26 cellular contexts compared by ENCODE assay signal in genomic region chr13:74024856-74025255, GRCh38.
A peak's percentile ranks its signal among the peaks of the same experiment; 100 is the strongest.
DNase-seq lines count a peak whose midpoint lies in the region; ATAC-seq and TF ChIP-seq lines count a peak whose summit lies in the region.
"Had no signal": no experiment of that assay in that cellular context is flagged by ENCODE, and none has a peak within 500 bp of the region (broad histone marks: within the 10 kb centered on the region; RNA-seq: fewer than 3 reads in every experiment).

No MANE protein-coding gene starts in this region.

- no peak for TF ChIP-seq RAD21 in SK-N-SH (IDR thresholded peaks at IDR 0.05; ENCODE audit: low read length)

- peak overlapping the region; percentile 73 for H3K27ac Mint-ChIP-seq in activated CD8-positive, alpha-beta T cell treated with anti-CD3 and anti-CD28 coated beads for 36 hours
- no peak overlapping the region for H3K27ac Mint-ChIP-seq in activated CD8-positive, alpha-beta T cell treated with anti-CD3 and anti-CD28 coated beads, Interleukin-2, amount 10 ng/mL, durations not matched to agents 7 days and 5 days
- H3K27ac Mint-ChIP-seq in stimulated activated memory B cell treated with anti-CD40 and anti-IgM and Interleukin-4, amounts not matched to agents 10 μg/mL and 1 μg/mL and 100 μg/mL, for 72 hours, result peak overlapping the region; percentile 24
- H3K27ac Mint-ChIP-seq: activated T-helper 2 cell treated with anti-CD3 and anti-CD28 coated beads, Interferon-gamma antibody, Interleukin-2, Interleukin-4, amounts not matched to agents 10 μg/mL and 5 μg/mL and 100 μg/mL, durations not matched to agents 14 hours and 24 hours and 36 hours; memory B cell; progenitor cell of endocrine pancreas had no signal

- H3K27ac ChIP-seq in MM.1S (ENCODE audit: low read length), result no peak overlapping the region
- H3K27ac ChIP-seq in iPS-18a (ENCODE audit: low read length), result no peak overlapping the region
- peak overlapping the region in 1 of 4 donors; percentile 2 for H3K27ac ChIP-seq in Peyer's patch
- H3K27ac ChIP-seq in SK-N-SH (ENCODE audit: low read depth in 2 of 2, low read length in 1 of 2), result no peak overlapping the region
- H3K27ac ChIP-seq: BLaER1, RWPE1, skin epidermis had no signal

- H4K20me1 ChIP-seq in MM.1S (ENCODE audit: insufficient read depth, low read length) (no peaks in the 10 kb centered on the region), SK-N-SH (ENCODE audit: insufficient read depth) (0 out of 2 replicates have a peak, but pooled peaks cover 5% of the 10 kb centered on the region)
- H4K20me1 ChIP-seq: BLaER1 had no signal

- H3F3A ChIP-seq in MM.1S (ENCODE audit: insufficient read depth, low read length) (peaks cover 23% of the 10 kb centered on the region), SK-N-SH (replicated peaks; ENCODE audit: insufficient read depth) (no peaks in the 10 kb centered on the region)

- intact Hi-C loops in activated CD8-positive, alpha-beta T cell treated with anti-CD3 and anti-CD28 coated beads for 36 hours (cut with micrococcal nuclease), result loop anchor here (5.0 kb wide), 1 partner anchor 107 kb away; the partner anchor contains the start of gene KLF12

- H3K4me2 ChIP-seq in MM.1S (ENCODE audit: low read depth, low read length) (peak overlapping the region; percentile 94), SK-N-SH (no peak overlapping the region)
- H3K4me2 ChIP-seq: BLaER1 had no signal

- H3K36me3 Mint-ChIP-seq in activated CD8-positive, alpha-beta T cell treated with anti-CD3 and anti-CD28 coated beads for 36 hours (ENCODE audit: low read depth), result peaks cover 34% of the 10 kb centered on the region
- H3K36me3 Mint-ChIP-seq in activated CD8-positive, alpha-beta T cell treated with anti-CD3 and anti-CD28 coated beads, Interleukin-2, amount 10 ng/mL, durations not matched to agents 7 days and 5 days (ENCODE audit: low read depth), result peaks cover 45% of the 10 kb centered on the region
- H3K36me3 Mint-ChIP-seq in stimulated activated memory B cell treated with anti-CD40 and anti-IgM and Interleukin-4, amounts not matched to agents 10 μg/mL and 1 μg/mL and 100 μg/mL, for 72 hours, result peaks cover 36% of the 10 kb centered on the region

- no peak for TF ChIP-seq EP300 in SK-N-SH (IDR thresholded peaks at IDR 0.05; ENCODE audit: borderline replicate concordance in 1 of 2, low read depth in 1 of 2, low read length in 1 of 2)

- no peaks in the 10 kb centered on the region for H3K27me3 Mint-ChIP-seq in activated CD8-positive, alpha-beta T cell treated with anti-CD3 and anti-CD28 coated beads for 36 hours
- H3K27me3 Mint-ChIP-seq in activated CD8-positive, alpha-beta T cell treated with anti-CD3 and anti-CD28 coated beads, Interleukin-2, amount 10 ng/mL, durations not matched to agents 7 days and 5 days (ENCODE audit: low read depth), result no peaks in the 10 kb centered on the region
- H3K27me3 Mint-ChIP-seq in stimulated activated memory B cell treated with anti-CD40 and anti-IgM and Interleukin-4, amounts not matched to agents 10 μg/mL and 1 μg/mL and 100 μg/mL, for 72 hours, result no peaks in the 10 kb centered on the region
- H3K27me3 Mint-ChIP-seq: memory B cell had no signal

- no peak for DNase-seq in activated CD8-positive, alpha-beta T cell treated with anti-CD3 and anti-CD28 coated beads for 36 hours
- no peak for DNase-seq in activated CD8-positive, alpha-beta T cell treated with anti-CD3 and anti-CD28 coated beads, Interleukin-2, amount 10 ng/mL, durations not matched to agents 7 days and 5 days
- DNase-seq in MM.1S (no peak), Peyer's patch (no peak), SK-N-SH (no peak)
- DNase-seq: activated CD4-positive, alpha-beta T cell treated with anti-CD3 and anti-CD28 coated beads, Interleukin-2, amount 50 U/mL, for 48 hours; cerebellar nuclear complex; effector memory CD4-positive, alpha-beta T cell; GOT3; head of caudate nucleus; islet precursor cell; NCI-H187 treated with DMSO at 0.1 percent for 48 hours; NCI-H345; NK-92 treated with Interleukin-12 subunit alpha and Interleukin-12 subunit beta, amount 100 ng/mL, for 24 hours; stimulated activated CD4-positive, alpha-beta T cell treated with anti-CD3 and anti-CD28 coated beads, Interleukin-4, amount 100 ng/mL, for 4 hours; SW 1271 had no signal

- H3K79me2 ChIP-seq in MM.1S (ENCODE audit: low read length) (peaks cover 65% of the 10 kb centered on the region), SK-N-SH (ENCODE audit: insufficient read depth) (peaks cover 17% of the 10 kb centered on the region)

- peak overlapping the region; percentile 29 for H3K4me3 Mint-ChIP-seq in activated CD8-positive, alpha-beta T cell treated with anti-CD3 and anti-CD28 coated beads for 36 hours
- no peak overlapping the region for H3K4me3 Mint-ChIP-seq in activated CD8-positive, alpha-beta T cell treated with anti-CD3 and anti-CD28 coated beads, Interleukin-2, amount 10 ng/mL, durations not matched to agents 7 days and 5 days
- H3K4me3 Mint-ChIP-seq in stimulated activated memory B cell treated with anti-CD40 and anti-IgM and Interleukin-4, amounts not matched to agents 10 μg/mL and 1 μg/mL and 100 μg/mL, for 72 hours, result no peak overlapping the region
- H3K4me3 Mint-ChIP-seq: nephron had no signal

- POLR2A ChIA-PET in activated CD8-positive, alpha-beta T cell treated with anti-CD3 and anti-CD28 coated beads for 36 hours (lab: Charles Lee), result interaction anchor here (0.7 kb wide), 1 partner anchor 104 kb away, joined by 4 read pairs; no protein-coding TSS in a partner anchor
- POLR2A ChIA-PET in activated CD8-positive, alpha-beta T cell treated with anti-CD3 and anti-CD28 coated beads, Interleukin-2, amount 10 ng/mL, durations not matched to agents 7 days and 5 days (lab: Charles Lee), result interaction anchor here (0.6 kb wide), 1 partner anchor 38 kb away, joined by 3 read pairs; no protein-coding TSS in a partner anchor
- POLR2A ChIA-PET in SK-N-SH (lab: Yijun Ruan, JAX), result no interaction called here

- no peak for TF ChIP-seq CTCF in activated CD8-positive, alpha-beta T cell treated with anti-CD3 and anti-CD28 coated beads for 36 hours (IDR thresholded peaks at IDR 0.05)
- TF ChIP-seq CTCF in MM.1S (IDR thresholded peaks at IDR 0.05; ENCODE audit: low read length) (no peak), Peyer's patch (IDR thresholded peaks at IDR 0.05) (no peak), SK-N-SH (IDR thresholded peaks at IDR 0.05) (no peak)

- peaks cover 72% of the 10 kb centered on the region for H3K4me1 Mint-ChIP-seq in activated CD8-positive, alpha-beta T cell treated with anti-CD3 and anti-CD28 coated beads for 36 hours (ENCODE audit: low read depth)
- H3K4me1 Mint-ChIP-seq in activated CD8-positive, alpha-beta T cell treated with anti-CD3 and anti-CD28 coated beads, Interleukin-2, amount 10 ng/mL, durations not matched to agents 7 days and 5 days (ENCODE audit: low read depth), result peaks cover 37% of the 10 kb centered on the region
- peaks cover 74% of the 10 kb centered on the region for H3K4me1 Mint-ChIP-seq in stimulated activated memory B cell treated with anti-CD40 and anti-IgM and Interleukin-4, amounts not matched to agents 10 μg/mL and 1 μg/mL and 100 μg/mL, for 72 hours

- H3K4me3 ChIP-seq in MM.1S (ENCODE audit: low read length), result peak overlapping the region; percentile 60; the same call in 1 of the 2 replicates
- H3K4me3 ChIP-seq in iPS-18a (ENCODE audit: low read length), result peak overlapping the region; percentile 1
- H3K4me3 ChIP-seq in Peyer's patch, result no peak overlapping the region
- H3K4me3 ChIP-seq in SK-N-SH (ENCODE audit: low read depth in 2 of 2, low read length in 1 of 2), result no peak overlapping the region
- H3K4me3 ChIP-seq: BLaER1, skin epidermis had no signal

- H3K36me3 ChIP-seq in MM.1S (replicated peaks; ENCODE audit: insufficient read depth, low read length) (no peaks in the 10 kb centered on the region), iPS-18a (ENCODE audit: control insufficient read depth, low read depth, low read length) (no peaks in the 10 kb centered on the region), Peyer's patch (no peaks in the 10 kb centered on the region), SK-N-SH (replicated peaks in 1 of 2; ENCODE audit: control insufficient read depth in 1 of 2, insufficient read depth in 2 of 2, low read length in 1 of 2) (peaks cover 0 to 17% of the 10 kb centered on the region in 2 experiments)

- no peak for ATAC-seq in activated CD8-positive, alpha-beta T cell treated with anti-CD3 and anti-CD28 coated beads for 36 hours
- no peak for ATAC-seq in activated CD8-positive, alpha-beta T cell treated with anti-CD3 and anti-CD28 coated beads, Interleukin-2, amount 10 ng/mL, durations not matched to agents 7 days and 5 days
- no peak for ATAC-seq in stimulated activated memory B cell treated with anti-CD40 and anti-IgM and Interleukin-4, amounts not matched to agents 10 μg/mL and 1 μg/mL and 100 μg/mL, for 72 hours
- ATAC-seq in HG02610 (IDR thresholded peaks at IDR 0.05; ENCODE audit: unreplicated experiment), result no peak

- H3K9ac ChIP-seq in MM.1S (ENCODE audit: low read length), result no peak overlapping the region
- H3K9ac ChIP-seq in iPS-18a (ENCODE audit: low read length), result no peak overlapping the region
- no peak overlapping the region for H3K9ac ChIP-seq in SK-N-SH
- H3K9ac ChIP-seq: BLaER1 had no signal

- H2AFZ ChIP-seq in MM.1S (ENCODE audit: low read length) (no peak overlapping the region), SK-N-SH (ENCODE audit: low read depth) (no peak overlapping the region)

- no peak for TF ChIP-seq POLR2A in Peyer's patch (IDR thresholded peaks at IDR 0.05)

- CTCF ChIA-PET in activated CD8-positive, alpha-beta T cell treated with anti-CD3 and anti-CD28 coated beads for 36 hours (lab: Charles Lee), result interaction anchor here (0.7 to 1.8 kb wide), 11 partner anchors 9 to 284 kb away, joined by 3 to 7 read pairs (median 3); no protein-coding TSS in a partner anchor
- CTCF ChIA-PET in activated CD8-positive, alpha-beta T cell treated with anti-CD3 and anti-CD28 coated beads, Interleukin-2, amount 10 ng/mL, durations not matched to agents 7 days and 5 days (lab: Charles Lee), result interaction anchor here (0.9 to 1.7 kb wide), 4 partner anchors 7 to 39 kb away, joined by 3 to 10 read pairs (median 3); no protein-coding TSS in a partner anchor
- CTCF ChIA-PET in SK-N-SH (lab: Yijun Ruan, JAX), result interaction anchor here (0.7 to 0.9 kb wide), 3 partner anchors 15 to 44 kb away, joined by 3 to 6 read pairs (median 3); no protein-coding TSS in a partner anchor

- H3K9me3 Mint-ChIP-seq in activated CD8-positive, alpha-beta T cell treated with anti-CD3 and anti-CD28 coated beads for 36 hours, result peaks cover 19% of the 10 kb centered on the region
- peaks cover 13% of the 10 kb centered on the region for H3K9me3 Mint-ChIP-seq in activated CD8-positive, alpha-beta T cell treated with anti-CD3 and anti-CD28 coated beads, Interleukin-2, amount 10 ng/mL, durations not matched to agents 7 days and 5 days (ENCODE audit: insufficient read depth)
- H3K9me3 Mint-ChIP-seq in stimulated activated memory B cell treated with anti-CD40 and anti-IgM and Interleukin-4, amounts not matched to agents 10 μg/mL and 1 μg/mL and 100 μg/mL, for 72 hours, result peaks cover 4% of the 10 kb centered on the region

- H3K9me2 ChIP-seq in MM.1S (replicated peaks; ENCODE audit: insufficient read depth, low read length) (no peaks in the 10 kb centered on the region), SK-N-SH (no peaks in the 10 kb centered on the region)

- H3K4me1 ChIP-seq in MM.1S (ENCODE audit: low read length) (peaks cover 26% of the 10 kb centered on the region), iPS-18a (ENCODE audit: control insufficient read depth, low read depth, low read length) (peaks cover 38% of the 10 kb centered on the region), Peyer's patch (peaks cover 0 to 10% (median 1%) of the 10 kb centered on the region in 4 donors), SK-N-SH (ENCODE audit: control insufficient read depth in 1 of 2, insufficient read depth in 2 of 2, low read depth in 1 of 2, low read length in 1 of 2) (peaks cover 0 to 5% of the 10 kb centered on the region in 2 experiments; a peak in 3 of 4 replicates)

- H3K27me3 ChIP-seq in MM.1S (replicated peaks; ENCODE audit: insufficient read depth, low read length) (no peaks in the 10 kb centered on the region), iPS-18a (ENCODE audit: control insufficient read depth, insufficient read depth, low read length) (no peaks in the 10 kb centered on the region), Peyer's patch (no peaks in the 10 kb centered on the region), SK-N-SH (ENCODE audit: insufficient read depth) (no peaks in the 10 kb centered on the region)
- H3K27me3 ChIP-seq: BLaER1 had no signal

- H3K9me3 ChIP-seq in MM.1S (replicated peaks; ENCODE audit: insufficient read depth, low read length), result no peaks in the 10 kb centered on the region
- no peaks in the 10 kb centered on the region for H3K9me3 ChIP-seq in iPS-18a (ENCODE audit: control insufficient read depth, low read depth, low read length)
- H3K9me3 ChIP-seq in Peyer's patch, result no peaks in the 10 kb centered on the region
- no peaks in the 10 kb centered on the region for H3K9me3 ChIP-seq in SK-N-SH

Comparison
In these comparisons a context has a peak if more than half of its experiments do, and no peak if none do; other contexts are left out.
1. H3K4me3 ChIP-seq: peak in MM.1S (single experiment) and iPS-18a (single experiment); none in Peyer's patch (0 of 4) and SK-N-SH (0 of 2).